Comparison of ENCODE assay signal across 8 cellular contexts in the genomic region with DNA sequence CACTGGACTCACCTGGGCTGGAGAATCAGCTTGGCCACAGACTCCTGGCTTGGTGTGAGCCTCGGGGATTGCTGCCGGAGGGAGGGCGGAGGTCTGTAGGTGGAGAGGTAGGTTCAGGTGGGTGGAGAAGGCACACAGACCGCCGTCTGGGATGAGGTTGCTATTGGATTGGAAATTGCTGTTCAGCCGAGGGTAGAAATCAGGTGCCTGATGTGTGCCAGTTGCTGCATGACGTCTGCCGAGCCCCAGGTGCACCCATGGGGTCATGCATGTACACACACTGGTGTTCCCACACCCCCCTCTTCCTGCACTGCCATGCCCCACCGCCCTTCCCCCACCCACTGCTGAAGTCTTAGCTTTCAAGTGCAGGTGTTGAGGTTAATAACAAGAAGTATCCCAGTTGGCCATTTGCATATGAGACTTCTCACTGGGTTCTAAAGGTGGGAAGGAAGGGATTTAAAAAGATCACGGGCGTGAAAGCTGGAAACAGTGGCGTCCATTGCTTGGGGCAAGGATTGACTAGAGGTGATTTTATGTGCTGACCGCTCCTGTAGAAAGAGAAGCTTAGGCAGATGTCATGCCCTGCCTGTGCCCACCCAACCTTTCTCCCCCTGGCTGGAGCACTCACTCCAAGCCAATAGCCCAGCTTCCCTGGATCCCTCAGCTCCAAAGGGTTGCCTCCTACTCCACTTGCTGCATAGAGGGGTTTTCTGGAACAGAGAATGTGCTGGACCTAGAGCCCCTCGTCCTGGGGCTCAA.
DNase-seq lines count a peak whose midpoint lies in the region; ATAC-seq and TF ChIP-seq lines count a peak whose summit lies in the region.

No MANE protein-coding gene starts in this region.

- no peaks in the 10 kb centered on the region for H3K4me1 ChIP-seq in CD4-positive, alpha-beta memory T cell (ENCODE audit: insufficient read depth, low read length)
- peaks cover 0 to 40% of the 10 kb centered on the region in 2 donors for H3K4me1 ChIP-seq in right atrium auricular region

- intact Hi-C loops in CD4-positive, alpha-beta memory T cell (cut with micrococcal nuclease) = no loop called here

- no peaks in the 10 kb centered on the region for H3K27me3 Mint-ChIP-seq in CD4-positive, alpha-beta memory T cell

- no peaks in the 10 kb centered on the region for H3K36me3 ChIP-seq in CD4-positive, alpha-beta memory T cell (ENCODE audit: insufficient read depth, low read length)
- no peaks in the 10 kb centered on the region for H3K36me3 ChIP-seq in right atrium auricular region

- no peaks in the 10 kb centered on the region for H3K36me3 Mint-ChIP-seq in CD4-positive, alpha-beta memory T cell

- H3K9me3 Mint-ChIP-seq in CD4-positive, alpha-beta memory T cell = no peaks in the 10 kb centered on the region

- peak overlapping the region in 3 of 7 donors; percentile 17 to 76 (median 64) for H3K27ac Mint-ChIP-seq in CD4-positive, alpha-beta memory T cell

- H3K27me3 ChIP-seq in CD4-positive, alpha-beta memory T cell (ENCODE audit: insufficient read depth, low read length) = no peaks in the 10 kb centered on the region
- no peaks in the 10 kb centered on the region for H3K27me3 ChIP-seq in right atrium auricular region

- CTCF ChIA-PET in CD4-positive, alpha-beta memory T cell (lab: Charles Lee; ENCODE audit: partially characterized antibody) = interaction anchor here (1.0 to 1.7 kb wide), 3 partner anchors 10 to 232 kb away, joined by 3 to 4 read pairs (median 4); no protein-coding TSS in a partner anchor

- POLR2A ChIA-PET in CD4-positive, alpha-beta memory T cell (lab: Charles Lee; ENCODE audit: partially characterized antibody) = no interaction called here

- peak in 3 of 5 donors; percentile 6 to 13 (median 10) for DNase-seq in CD4-positive, alpha-beta memory T cell
- DNase-seq in occipital lobe (lab: John Stamatoyannopoulos, UW) (no peak), COLO829 (ENCODE audit: low spot score) (no peak), right atrium auricular region (ENCODE audit: low spot score) (no peak)

- no peak for TF ChIP-seq CTCF in right atrium auricular region (IDR thresholded peaks at IDR 0.05)

- peak overlapping the region in 3 of 8 donors; percentile 5 to 39 (median 11) for H3K4me3 Mint-ChIP-seq in CD4-positive, alpha-beta memory T cell

- no peak overlapping the region for H3K27ac ChIP-seq in CD4-positive, alpha-beta memory T cell (ENCODE audit: low read depth, low read length)
- no peak overlapping the region for H3K27ac ChIP-seq in right atrium auricular region

- no peak overlapping the region for H3K4me3 ChIP-seq in CD4-positive, alpha-beta memory T cell (ENCODE audit: low read length in 2 of 2)
- no peak overlapping the region for H3K4me3 ChIP-seq in right atrium auricular region

- H3K4me1 Mint-ChIP-seq in CD4-positive, alpha-beta memory T cell = peaks cover 12 to 44% (median 18%) of the 10 kb centered on the region in 4 donors

- H3K9me3 ChIP-seq in CD4-positive, alpha-beta memory T cell (ENCODE audit: control insufficient read depth in 1 of 2, low read length in 2 of 2) = no peaks in the 10 kb centered on the region
- H3K9me3 ChIP-seq in right atrium auricular region = no peaks in the 10 kb centered on the region

- peak; percentile 72 for ATAC-seq in GM19438 (IDR thresholded peaks at IDR 0.05; ENCODE audit: low read depth, unreplicated experiment)
- peak; percentile 62 for ATAC-seq in HG03457 (IDR thresholded peaks at IDR 0.05; ENCODE audit: unreplicated experiment)
- peak; percentile 75 for ATAC-seq in esophagus mucosa
- ATAC-seq in HG03175 (IDR thresholded peaks at IDR 0.05; ENCODE audit: unreplicated experiment) = no peak

Comparison
In these comparisons a context has a peak if more than half of its experiments do, and no peak if none do; other contexts are left out.
1. DNase-seq: peak in CD4-positive, alpha-beta memory T cell (3 of 5); none in occipital lobe (single experiment), COLO829 (single experiment) and right atrium auricular region (single experiment).